27 cellular contexts compared by ENCODE assay signal in the genomic region with DNA sequence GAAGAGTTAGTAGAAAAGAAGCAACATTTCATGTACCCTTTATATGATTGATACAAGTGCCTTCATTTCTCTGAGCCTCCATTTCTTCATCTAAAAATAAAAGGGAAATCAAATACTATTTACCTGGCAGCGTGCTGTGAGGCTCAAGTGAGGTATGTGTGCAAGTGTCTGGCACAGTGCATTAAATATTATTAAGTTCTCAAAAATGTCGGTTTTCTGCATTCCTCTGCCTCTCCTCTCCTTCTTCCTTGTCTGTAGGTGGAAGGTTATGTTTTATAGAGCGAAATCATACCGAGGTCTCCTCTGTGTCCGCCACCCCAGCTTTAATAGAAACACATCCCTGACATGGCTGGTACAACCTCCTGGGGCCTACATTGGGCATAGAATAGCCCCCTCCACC.
"Had no signal": no experiment of that assay in that cellular context is flagged by ENCODE, and none has a peak within 500 bp of the region (broad histone marks: within the 10 kb centered on the region; RNA-seq: fewer than 3 reads in every experiment).

No MANE protein-coding gene starts in this region.

- H3K27me3 ChIP-seq: adrenal gland, body of pancreas, cardiac muscle cell, colonic mucosa had no signal

- H3K27ac ChIP-seq: adrenal gland, body of pancreas, cardiac muscle cell, colonic mucosa had no signal

- H3K4me3 ChIP-seq: adrenal gland, body of pancreas, cardiac muscle cell, colonic mucosa had no signal

- H3K9me3 ChIP-seq: adrenal gland, body of pancreas, colonic mucosa had no signal

- H3K36me3 ChIP-seq: adrenal gland, cardiac muscle cell, colonic mucosa had no signal

- DNase-seq: activated CD4-positive, alpha-beta memory T cell treated with anti-CD3 and anti-CD28 coated beads, Interleukin-2, amount 10 ng/mL, durations not matched to agents 7 days and 5 days; activated CD4-positive, alpha-beta T cell treated with anti-CD3 and anti-CD28 coated beads for 1 hour; activated CD4-positive, alpha-beta T cell treated with anti-CD3 and anti-CD28 coated beads for 4 hours; activated CD4-positive, alpha-beta T cell treated with anti-CD3 and anti-CD28 coated beads, Interleukin-2, amount 10 ng/mL, durations not matched to agents 7 days and 5 days; activated CD4-positive, alpha-beta T cell treated with anti-CD3 and anti-CD28 coated beads, Interleukin-2, amount 50 U/mL, for 4 hours; activated CD4-positive, CD25-positive, alpha-beta regulatory T cell; activated effector memory CD4-positive, alpha-beta T cell treated with Interleukin-2 at 50 U/mL for 16 hours; activated naive CD4-positive, alpha-beta T cell treated with anti-CD3 and anti-CD28 coated beads for 36 hours; activated naive CD8-positive, alpha-beta T cell treated with anti-CD3 and anti-CD28 coated beads for 36 hours; activated naive CD8-positive, alpha-beta T cell treated with anti-CD3 and anti-CD28 coated beads, Interleukin-2, amount 50 U/mL, for 24 hours; activated T-cell treated with anti-CD3 and anti-CD28 coated beads, Interleukin-2, amount 50 U/mL, for 4 hours; adrenal gland; amygdala; aorta; body of pancreas; central memory CD4-positive, alpha-beta T cell; cerebellar nuclear complex; colonic mucosa; effector CD8-positive, alpha-beta T cell; foreskin fibroblast; head of caudate nucleus; T-helper 2 cell had no signal

- ATAC-seq: activated naive CD8-positive, alpha-beta T cell treated with anti-CD3 and anti-CD28 coated beads, Interleukin-2, amount 50 U/mL, for 24 hours; activated T-cell treated with anti-CD3 and anti-CD28 coated beads, Interleukin-2, amount 50 U/mL, for 4 hours; body of pancreas; esophagus mucosa had no signal

- FAIRE-seq: endometrium, endothelial cell of umbilical vein, frontal cortex had no signal

- H3K4me1 ChIP-seq: adrenal gland, body of pancreas, colonic mucosa had no signal
